ENCODE assay signal across 18 cellular contexts in genomic region chr11:8881585-8881984, GRCh38. TPM values are rescaled to one million over a fixed set of nuclear protein-coding genes. Genes with fewer than 3 reads are reported as not detected.
"Had no signal": no experiment of that assay in that cellular context is flagged by ENCODE, and none has a peak within 500 bp of the region (broad histone marks: within the 10 kb centered on the region; RNA-seq: fewer than 3 reads in every experiment).

No MANE protein-coding gene starts in this region.

RNA-seq across cellular contexts. Expression of gene C11orf16, which starts 51.2 kb away (rescaled TPM):
- total RNA-seq: activated B cell treated with CpG ODN at 0.5 μM for 24 hours; activated CD4-positive, alpha-beta memory T cell treated with anti-CD3 and anti-CD28 coated beads for 36 hours; activated CD4-positive, alpha-beta T cell treated with anti-CD3 and anti-CD28 coated beads, Interleukin-2, amount 10 ng/mL, durations not matched to agents 24 days and 14 days; activated CD8-positive, alpha-beta memory T cell treated with anti-CD3 and anti-CD28 coated beads for 36 hours; activated CD8-positive, alpha-beta T cell treated with anti-CD3 and anti-CD28 coated beads for 36 hours; activated naive CD4-positive, alpha-beta T cell treated with anti-CD3 and anti-CD28 coated beads for 36 hours; activated naive CD4-positive, alpha-beta T cell treated with anti-CD3 and anti-CD28 coated beads, Interleukin-2, amount 50 U/mL, for 72 hours; activated naive CD8-positive, alpha-beta T cell treated with anti-CD3 and anti-CD28 coated beads for 36 hours; activated T-cell treated with anti-CD3 and anti-CD28 coated beads, Interleukin-2, amount 50 U/mL, for 4 hours; activated T-cell treated with anti-CD3 and anti-CD28 coated beads, Interleukin-2, amount 50 U/mL, for 72 hours; activated T-helper 1 cell treated with anti-CD3 and anti-CD28 coated beads, Interleukin-12 subunit alpha, Interleukin-12 subunit beta, Interleukin-2, Interleukin-4 antibody, amounts not matched to agents 30 ng/mL and 10 ng/mL and 1 ng/mL, durations not matched to agents 14 hours and 24 hours and 36 hours; activated T-helper 17 cell treated with anti-CD3 and anti-CD28 coated beads, Interleukin-2, amount 50 U/mL, for 72 hours; adrenal gland; aorta; astrocyte; body of pancreas; breast epithelium; cardiac septum had no signal
- polyA plus RNA-seq: aorta had no signal
